Comparison of ENCODE assay signal across 20 cellular contexts in genomic region chr10:103725242-103725641, GRCh38.
DNase-seq lines count a peak whose midpoint lies in the region; ATAC-seq, FAIRE-seq and TF ChIP-seq lines count a peak whose summit lies in the region.
"Had no signal": no experiment of that assay in that cellular context is flagged by ENCODE, and none has a peak within 500 bp of the region (broad histone marks: within the 10 kb centered on the region; RNA-seq: fewer than 3 reads in every experiment).

No MANE protein-coding gene starts in this region.

- H3K27ac Mint-ChIP-seq in nephron = peak overlapping the region in 2 of 3 experiments; percentile 1 to 17
- no peak overlapping the region for H3K27ac Mint-ChIP-seq in CD14-positive monocyte
- H3K27ac Mint-ChIP-seq: CD4-positive, alpha-beta T cell had no signal

- TF ChIP-seq POLR2A in tibial nerve (IDR thresholded peaks at IDR 0.05) = no peak

- peaks cover 0 to 13% of the 10 kb centered on the region in 2 experiments; a peak in 1 of 3 replicates for H3K36me3 ChIP-seq in HEK293 (ENCODE audit: control insufficient read depth in 2 of 2, insufficient read depth in 1 of 2, low read length in 2 of 2)
- H3K36me3 ChIP-seq in bronchial epithelial cell (ENCODE audit: control insufficient read depth, insufficient read depth, low read length) = peaks cover 41% of the 10 kb centered on the region
- peaks cover 0 to 21% (median 0%) of the 10 kb centered on the region in 3 donors for H3K36me3 ChIP-seq in tibial nerve
- H3K36me3 ChIP-seq: BE2C had no signal

- H3K4me3 ChIP-seq in HEK293 (ENCODE audit: low read depth, low read length) (no peak overlapping the region), bronchial epithelial cell (ENCODE audit: low read depth, low read length) (no peak overlapping the region), tibial nerve (no peak overlapping the region)
- H3K4me3 ChIP-seq: GM23248 had no signal

- peak; percentile 36 for FAIRE-seq in bronchial epithelial cell (lab: Jason Lieb, UNC)
- FAIRE-seq: GM12892, GM18507 had no signal

- TF ChIP-seq CTCF in HEK293 (tag by site-specific recombination; IDR thresholded peaks at IDR 0.05) = no peak
- TF ChIP-seq CTCF in bronchial epithelial cell (IDR thresholded peaks at IDR 0.05; ENCODE audit: insufficient read depth, low read length, severe bottlenecking) = no peak
- no peak for TF ChIP-seq CTCF in nephron (IDR thresholded peaks at IDR 0.05; ENCODE audit: unreplicated experiment in 3 of 3)
- TF ChIP-seq CTCF in tibial nerve (IDR thresholded peaks at IDR 0.05) = no peak
- TF ChIP-seq CTCF in CD14-positive monocyte (IDR thresholded peaks at IDR 0.05) = no peak

- intact Hi-C loops in CD14-positive monocyte (cut with micrococcal nuclease) = no loop called here

- POLR2A ChIA-PET in HEK293 (lab: Yijun Ruan, JAX) = interaction anchor here (0.6 kb wide), 1 partner anchor 258 kb away, joined by 3 read pairs; no protein-coding TSS in a partner anchor

- no peak for TF ChIP-seq EP300 in tibial nerve (IDR thresholded peaks at IDR 0.05)

- H3K9me3 ChIP-seq in HEK293 (ENCODE audit: control insufficient read depth, insufficient read depth, low read depth, low read length) (no peaks in the 10 kb centered on the region), tibial nerve (no peaks in the 10 kb centered on the region)
- H3K9me3 ChIP-seq: BE2C had no signal

- 81 to 90% methylated on average over 5 of the region's 5 CpGs for WGBS in tibial nerve, 2 donors

- no peaks in the 10 kb centered on the region for H3K27me3 ChIP-seq in bronchial epithelial cell (ENCODE audit: control insufficient read depth, insufficient read depth, low read length)
- H3K27me3 ChIP-seq in tibial nerve = no peaks in the 10 kb centered on the region
- H3K27me3 ChIP-seq: BE2C had no signal

- H3K27ac ChIP-seq in HEK293 (ENCODE audit: extremely low read depth, low read depth, low read length) (no peak overlapping the region), tibial nerve (peak overlapping the region in 3 of 4 donors; percentile 20 to 90 (median 84))
- H3K27ac ChIP-seq: GM23248 had no signal

- CTCF ChIA-PET in HEK293 (lab: Yijun Ruan, JAX) = no interaction called here

- peaks cover 11% of the 10 kb centered on the region for H3K27me3 Mint-ChIP-seq in nephron (ENCODE audit: low read depth)
- peaks cover 0 to 5% (median 2%) of the 10 kb centered on the region in 3 donors for H3K27me3 Mint-ChIP-seq in CD14-positive monocyte (ENCODE audit: low read depth in 3 of 3)
- H3K27me3 Mint-ChIP-seq: CD4-positive, alpha-beta T cell had no signal

- peaks cover 9% of the 10 kb centered on the region for H3K36me3 Mint-ChIP-seq in nephron (ENCODE audit: low read depth)
- no peaks in the 10 kb centered on the region for H3K36me3 Mint-ChIP-seq in CD14-positive monocyte

- no peaks in the 10 kb centered on the region for H3K9me3 Mint-ChIP-seq in nephron
- no peaks in the 10 kb centered on the region for H3K9me3 Mint-ChIP-seq in CD14-positive monocyte
- H3K9me3 Mint-ChIP-seq: CD4-positive, alpha-beta T cell had no signal

- DNase-seq in bronchial epithelial cell (ENCODE audit: low read depth) = no peak
- no peak for DNase-seq in tibial nerve (ENCODE audit: low spot score in 2 of 2)
- no peak for DNase-seq in CD14-positive monocyte (ENCODE audit: low spot score)
- DNase-seq in T-helper 2 cell = no peak
- DNase-seq: 8988T; ACHN; BE2C; C1 segment of cervical spinal cord; CD4-positive, alpha-beta T cell; DMS153; DMS79; GDM1; GM23248; H7 had no signal

- H3K4me1 Mint-ChIP-seq in nephron = peaks cover 39% of the 10 kb centered on the region
- no peaks in the 10 kb centered on the region for H3K4me1 Mint-ChIP-seq in CD14-positive monocyte

- H3K4me3 Mint-ChIP-seq in nephron (no peak overlapping the region), CD14-positive monocyte (no peak overlapping the region)
- H3K4me3 Mint-ChIP-seq: CD4-positive, alpha-beta T cell had no signal

- ATAC-seq in HG02623 (IDR thresholded peaks at IDR 0.05; ENCODE audit: unreplicated experiment) = no peak
- ATAC-seq: HCT116 had no signal

- H3K4me1 ChIP-seq in HEK293 (ENCODE audit: control insufficient read depth, insufficient read depth, low read length) = peaks cover 3% of the 10 kb centered on the region; the same call in 1 of the 2 replicates
- H3K4me1 ChIP-seq in tibial nerve = peaks cover 0 to 80% (median 29%) of the 10 kb centered on the region in 4 donors

TF ChIP-seq in HEK293, 187 proteins besides CTCF, POLR2A, EP300 and RAD21:
- TF ChIP-seq ZNF785 (tag by site-specific recombination; IDR thresholded peaks at IDR 0.05) (no peak), MEIS1 (CRISPR knock-in tag; IDR thresholded peaks at IDR 0.05; ENCODE audit: borderline replicate concordance) (no peak), ZFHX2 (tag by site-specific recombination; conservative IDR thresholded peaks at IDR 0.05) (peak; percentile 61), EGR2 (tag by site-specific recombination; IDR thresholded peaks at IDR 0.05; ENCODE audit: low read depth) (peak; percentile 79)
TF ChIP-seq in HEK293: peak in this region for 2.

Comparison
In these comparisons a context has a peak if more than half of its experiments do, and no peak if none do; other contexts are left out.
1. H3K27ac Mint-ChIP-seq: peak in nephron (2 of 3); none in CD14-positive monocyte (0 of 7).